Comparison of ENCODE assay signal across 21 cellular contexts in genomic region chr4:148573284-148573683, GRCh38.
DNase-seq lines count a peak whose midpoint lies in the region; ATAC-seq and TF ChIP-seq lines count a peak whose summit lies in the region.
"Had no signal": no experiment of that assay in that cellular context is flagged by ENCODE, and none has a peak within 500 bp of the region (broad histone marks: within the 10 kb centered on the region; RNA-seq: fewer than 3 reads in every experiment).

No MANE protein-coding gene starts in this region.

- no peaks in the 10 kb centered on the region for H3K79me2 ChIP-seq in mesendoderm (ENCODE audit: control insufficient read depth, insufficient read depth, low read length)

- H2BK15ac ChIP-seq in mesendoderm (replicated peaks; ENCODE audit: low read depth), result no peak overlapping the region

- TF ChIP-seq CTCF in endothelial cell (IDR thresholded peaks at IDR 0.05; ENCODE audit: unreplicated experiment), result no peak

- DNase-seq in SK-N-MC (ENCODE audit: low read depth, low spot score) (peak; percentile 22), endothelial cell (ENCODE audit: low spot score) (no peak), mesendoderm (peak; percentile 13), DMS153 (lab: John Stamatoyannopoulos, UW) (no peak), T1000 (lab: John Stamatoyannopoulos, UW) (no peak)
- DNase-seq: C1 segment of cervical spinal cord; CD4-positive, alpha-beta memory T cell; COR-L47; GDM1; KBM-7; MG63; NCI-H2029; NCI-H446; NCI-H524 treated with DMSO at 0.1 percent for 48 hours; NCI-H82; NK-92 treated with Interleukin-12 subunit alpha and Interleukin-12 subunit beta, amount 100 ng/mL, for 24 hours; PC-9; SJCRH30 had no signal

- no peak overlapping the region for H4K5ac ChIP-seq in mesendoderm (ENCODE audit: low read length)

- peak overlapping the region; percentile 43 for H3K27ac Mint-ChIP-seq in endothelial cell (ENCODE audit: unreplicated experiment)
- H3K27ac Mint-ChIP-seq: CD4-positive, alpha-beta memory T cell had no signal

- no peaks in the 10 kb centered on the region for H3K9me3 Mint-ChIP-seq in endothelial cell (ENCODE audit: unreplicated experiment)

- H3K36me3 ChIP-seq in SK-N-MC (ENCODE audit: insufficient read depth, low read length) (peaks cover 4% of the 10 kb centered on the region; the same call in 1 of the 2 replicates), mesendoderm (ENCODE audit: control insufficient read depth, insufficient read depth, low read length) (no peaks in the 10 kb centered on the region), skeletal muscle tissue (ENCODE audit: control insufficient read depth in 3 of 3, insufficient read depth in 3 of 3, low read length in 3 of 3) (no peaks in the 10 kb centered on the region)
- H3K36me3 ChIP-seq: MG63, SJCRH30 had no signal

- no peak overlapping the region for H3K4me3 Mint-ChIP-seq in endothelial cell (ENCODE audit: unreplicated experiment)
- H3K4me3 Mint-ChIP-seq: CD4-positive, alpha-beta memory T cell had no signal

- H3K27ac ChIP-seq in SK-N-MC (peak overlapping the region; percentile 94), mesendoderm (ENCODE audit: low read depth, low read length) (no peak overlapping the region), skeletal muscle tissue (ENCODE audit: low read depth, low read length) (peak overlapping the region; percentile 48)
- H3K27ac ChIP-seq: PC-9, SJCRH30 had no signal

- H4K8ac ChIP-seq in mesendoderm (ENCODE audit: low read depth, low read length), result no peak overlapping the region

- H3K4me1 ChIP-seq in mesendoderm (ENCODE audit: control insufficient read depth, low read depth, low read length), result no peaks in the 10 kb centered on the region
- peaks cover 7 to 16% (median 12%) of the 10 kb centered on the region in 3 donors for H3K4me1 ChIP-seq in skeletal muscle tissue (ENCODE audit: control insufficient read depth in 3 of 3, insufficient read depth in 3 of 3, low read length in 3 of 3)

- peaks cover 6% of the 10 kb centered on the region for H3K4me1 Mint-ChIP-seq in endothelial cell (ENCODE audit: unreplicated experiment)
- H3K4me1 Mint-ChIP-seq: CD4-positive, alpha-beta memory T cell had no signal

- H3K18ac ChIP-seq in mesendoderm (ENCODE audit: low read length), result no peak overlapping the region

- ATAC-seq in GM18870 (IDR thresholded peaks at IDR 0.05; ENCODE audit: unreplicated experiment), result no peak
- ATAC-seq: Right ventricle myocardium inferior had no signal

- H3K56ac ChIP-seq in mesendoderm (ENCODE audit: low read length), result no peak overlapping the region

- H3K4ac ChIP-seq in mesendoderm (ENCODE audit: low read depth, low read length), result no peak overlapping the region

- no peak overlapping the region for H2BK120ac ChIP-seq in mesendoderm (ENCODE audit: low read depth, low read length)

- H3K9ac ChIP-seq in SK-N-MC (ENCODE audit: insufficient read length), result peak overlapping the region; percentile 52
- H3K9ac ChIP-seq in mesendoderm (ENCODE audit: low read length), result no peak overlapping the region
- H3K9ac ChIP-seq in skeletal muscle tissue (ENCODE audit: low read depth in 1 of 3, low read length in 3 of 3), result peak overlapping the region in 2 of 3 donors; percentile 33 to 41

- H3K27me3 Mint-ChIP-seq in endothelial cell (ENCODE audit: unreplicated experiment), result no peaks in the 10 kb centered on the region
- H3K27me3 Mint-ChIP-seq: CD4-positive, alpha-beta memory T cell had no signal

- H3K27me3 ChIP-seq in mesendoderm (ENCODE audit: insufficient read depth, low read length, poor library complexity) (no peaks in the 10 kb centered on the region), skeletal muscle tissue (ENCODE audit: control insufficient read depth in 3 of 3, insufficient read depth in 3 of 3, low read length in 3 of 3) (no peaks in the 10 kb centered on the region)
- H3K27me3 ChIP-seq: MG63, SJCRH30 had no signal

- no peak overlapping the region for H3K23ac ChIP-seq in mesendoderm (ENCODE audit: low read length)

- H3K36me3 Mint-ChIP-seq in endothelial cell (ENCODE audit: low read depth, unreplicated experiment), result no peaks in the 10 kb centered on the region

- H3K9me3 ChIP-seq in SK-N-MC (ENCODE audit: low read depth, low read length) (peaks cover 5% of the 10 kb centered on the region; the same call in 1 of the 2 replicates), skeletal muscle tissue (ENCODE audit: control insufficient read depth in 3 of 3, low read length in 3 of 3) (no peaks in the 10 kb centered on the region)
- H3K9me3 ChIP-seq: MG63, SJCRH30 had no signal

- no peak overlapping the region for H3K4me2 ChIP-seq in mesendoderm (ENCODE audit: low read length)
- H3K4me2 ChIP-seq: PC-9 had no signal

- no peak overlapping the region for H2AK5ac ChIP-seq in mesendoderm (ENCODE audit: low read length)

- H2BK5ac ChIP-seq in mesendoderm (ENCODE audit: low read length), result no peak overlapping the region

- H3K79me1 ChIP-seq in mesendoderm (ENCODE audit: low read length), result no peaks in the 10 kb centered on the region

- no CpG with 5 or more reads among the region's 3 CpGs for WGBS in mesendoderm (ENCODE audit: extremely low coverage, insufficient coverage, low lambda C conversion rate)

- H3K4me3 ChIP-seq in SK-N-MC (peak overlapping the region; percentile 49), mesendoderm (ENCODE audit: low read length) (no peak overlapping the region), skeletal muscle tissue (ENCODE audit: low read length in 3 of 3) (no peak overlapping the region)
- H3K4me3 ChIP-seq: MG63, PC-9, SJCRH30 had no signal

Comparison
In these comparisons a context has a peak if more than half of its experiments do, and no peak if none do; other contexts are left out.
1. DNase-seq: peak in SK-N-MC (single experiment) and mesendoderm (single experiment); none in endothelial cell (single experiment), DMS153 (single experiment) and T1000 (single experiment).